8 cellular contexts compared by ENCODE assay signal in genomic region chr6:8707956-8708772, GRCh38.
DNase-seq lines count a peak whose midpoint lies in the region; ATAC-seq and TF ChIP-seq lines count a peak whose summit lies in the region.

No MANE protein-coding gene starts in this region.

- no peak for TF ChIP-seq POLR2A in body of pancreas (IDR thresholded peaks at IDR 0.05)

- TF ChIP-seq RAD21 in liver (IDR thresholded peaks at IDR 0.05) = peak; percentile 87

- H3K4me1 ChIP-seq in body of pancreas (peaks cover 20% of the 10 kb centered on the region), liver (ENCODE audit: control insufficient read depth in 4 of 4, insufficient read depth in 4 of 4, low read length in 3 of 4) (peaks cover 1 to 12% (median 12%) of the 10 kb centered on the region in 4 donors), HAP-1 (no peaks in the 10 kb centered on the region)

- peak; percentile 90 for ATAC-seq in body of pancreas
- no peak for ATAC-seq in HG03521 (IDR thresholded peaks at IDR 0.05; ENCODE audit: unreplicated experiment)
- ATAC-seq in HG02759 (IDR thresholded peaks at IDR 0.05; ENCODE audit: unreplicated experiment) = no peak

- intact Hi-C loops in body of pancreas (cut with DNase I) = no loop called here

- H3K36me3 ChIP-seq in GM06990 (ENCODE audit: control insufficient read depth, insufficient read depth, low read length) (no peaks in the 10 kb centered on the region), body of pancreas (replicated peaks in 1 of 2; ENCODE audit: insufficient read depth in 1 of 2, low read depth in 2 of 2) (no peaks in the 10 kb centered on the region), liver (ENCODE audit: control insufficient read depth in 4 of 4, insufficient read depth in 3 of 4, low read depth in 1 of 4, low read length in 3 of 4) (no peaks in the 10 kb centered on the region), HAP-1 (replicated peaks) (no peaks in the 10 kb centered on the region)

- no peaks in the 10 kb centered on the region for H3K9me3 ChIP-seq in body of pancreas
- no peaks in the 10 kb centered on the region for H3K9me3 ChIP-seq in liver (ENCODE audit: control insufficient read depth in 4 of 4, low read length in 3 of 4)
- no peaks in the 10 kb centered on the region for H3K9me3 ChIP-seq in HAP-1

- H3K27me3 ChIP-seq in GM06990 (replicated peaks; ENCODE audit: control insufficient read depth, insufficient read depth, low read length) = no peaks in the 10 kb centered on the region
- no peaks in the 10 kb centered on the region for H3K27me3 ChIP-seq in body of pancreas
- no peaks in the 10 kb centered on the region for H3K27me3 ChIP-seq in liver (ENCODE audit: control insufficient read depth in 4 of 4, insufficient read depth in 4 of 4, low read length in 3 of 4)
- no peaks in the 10 kb centered on the region for H3K27me3 ChIP-seq in HAP-1 (ENCODE audit: low read depth)

- H3K4me3 ChIP-seq in GM06990 (replicated peaks; ENCODE audit: low read depth, low read length) = no peak overlapping the region
- H3K4me3 ChIP-seq in body of pancreas = no peak overlapping the region
- peak overlapping the region in 2 of 3 donors; percentile 34 to 61 for H3K4me3 ChIP-seq in liver (ENCODE audit: low read depth in 1 of 3, low read length in 3 of 3)
- H3K4me3 ChIP-seq in HAP-1 = no peak overlapping the region

- H3K27ac ChIP-seq in body of pancreas (peak overlapping the region; percentile 13 to 72 (median 38)), liver (ENCODE audit: low read depth in 1 of 2, low read length in 2 of 2) (peak overlapping the region; percentile 79 to 86)

- no peak for DNase-seq in GM06990 (ENCODE audit: extremely low read depth, insufficient read length)
- peak; percentile 57 for DNase-seq in NCI-H146 treated with DMSO at 0.1 percent for 48 hours (lab: John Stamatoyannopoulos, UW; ENCODE audit: unreplicated experiment)
- peak; percentile 55 to 81 (median 74) for DNase-seq in body of pancreas
- no peak for DNase-seq in HAP-1 (ENCODE audit: low spot score in 2 of 2)
- DNase-seq in hepatic stellate cell (ENCODE audit: low spot score) = no peak

- WGBS in body of pancreas, 2 donors = 5 to 12% methylated on average over 7 of the region's 7 CpGs
- 12% methylated on average over 7 of the region's 7 CpGs for WGBS in liver

- in situ Hi-C loops in HAP-1 (cut with MboI; ENCODE audit: low sequenced_read_pairs) = no loop called here

- H3K9ac ChIP-seq in liver (ENCODE audit: low read depth in 1 of 2, low read length in 2 of 2) = peak overlapping the region; percentile 56 to 61

- TF ChIP-seq CTCF in GM06990 (IDR thresholded peaks at IDR 0.05; ENCODE audit: insufficient read depth, low read length, poor library complexity, severe bottlenecking) (peak; percentile 21), body of pancreas (IDR thresholded peaks at IDR 0.05) (peak in 6 of 7 experiments; percentile 23 to 60 (median 48)), liver (IDR thresholded peaks at IDR 0.05; ENCODE audit: low read depth, low read length, missing input control) (peak; percentile 45)

TF ChIP-seq in liver, 16 proteins besides CTCF, POLR2A, EP300 and RAD21:
- no peak for TF ChIP-seq GABPA (IDR thresholded peaks at IDR 0.05 in 1 of 2, conservative IDR thresholded peaks at IDR 0.05 in 1 of 2)
- peak; percentile 64 to 82 for TF ChIP-seq HNF4A (conservative IDR thresholded peaks at IDR 0.05)
- TF ChIP-seq ZBTB33 (IDR thresholded peaks at IDR 0.05) = peak; percentile 48
- peak; percentile 13 for TF ChIP-seq ATF3 (IDR thresholded peaks at IDR 0.05)
- no peak for TF ChIP-seq TAF1 (conservative IDR thresholded peaks at IDR 0.05)
- peak in 1 of 2 donors; percentile 24 for TF ChIP-seq EGR1 (IDR thresholded peaks at IDR 0.05; ENCODE audit: low read depth in 2 of 2)
- peak; percentile 37 for TF ChIP-seq HNF4G (IDR thresholded peaks at IDR 0.05)
- TF ChIP-seq MAX (IDR thresholded peaks at IDR 0.05) = peak; percentile 50
- TF ChIP-seq NR2F2 (IDR thresholded peaks at IDR 0.05) = no peak
- no peak for TF ChIP-seq FOXA2 (IDR thresholded peaks at IDR 0.05)
- peak; percentile 88 for TF ChIP-seq YY1 (IDR thresholded peaks at IDR 0.05)
- TF ChIP-seq FOXA1 (IDR thresholded peaks at IDR 0.05) = peak; percentile 37
- peak in 1 of 2 donors; percentile 47 for TF ChIP-seq JUND (IDR thresholded peaks at IDR 0.05)
- peak; percentile 36 for TF ChIP-seq REST (IDR thresholded peaks at IDR 0.05)
- peak; percentile 67 for TF ChIP-seq SP1 (IDR thresholded peaks at IDR 0.05)
- TF ChIP-seq RXRA (IDR thresholded peaks at IDR 0.05) = peak; percentile 79 to 84

Comparison
In these comparisons a context has a peak if more than half of its experiments do, and no peak if none do; other contexts are left out.
1. DNase-seq: peak in NCI-H146 treated with DMSO at 0.1 percent for 48 hours (single experiment) and body of pancreas (4 of 4); none in GM06990 (single experiment), HAP-1 (0 of 2) and hepatic stellate cell (single experiment).
2. H3K4me3 ChIP-seq: peak in liver (2 of 3); none in GM06990 (single experiment), body of pancreas (0 of 2) and HAP-1 (single experiment).
3. Peak in every context shown above with its lines, with median percentiles within 50 percentile points of each other: CTCF ChIP-seq.